22 cellular contexts compared by ENCODE assay signal in genomic region chr18:66316708-66317107, GRCh38.
"Had no signal": no experiment of that assay in that cellular context is flagged by ENCODE, and none has a peak within 500 bp of the region (broad histone marks: within the 10 kb centered on the region; RNA-seq: fewer than 3 reads in every experiment).

No MANE protein-coding gene starts in this region.

- H3K4me1 ChIP-seq: adrenal gland, colonic mucosa, esophagus muscularis mucosa, psoas muscle, sigmoid colon, vagina had no signal

- H3K4me3 Mint-ChIP-seq: activated B cell treated with CpG ODN at 0.5 μM for 24 hours; activated CD8-positive, alpha-beta T cell treated with anti-CD3 and anti-CD28 coated beads, Interleukin-2, amount 10 ng/mL, durations not matched to agents 7 days and 5 days; activated naive CD4-positive, alpha-beta T cell treated with anti-CD3 and anti-CD28 coated beads, Interleukin-2, amount 50 U/mL, for 24 hours; naive thymus-derived CD4-positive, alpha-beta T cell had no signal

- H3K4me3 ChIP-seq: adrenal gland, colonic mucosa, esophagus muscularis mucosa, lung, mucosa of descending colon, psoas muscle, sigmoid colon, thyroid gland, vagina had no signal

- H3K27me3 ChIP-seq: adrenal gland, colonic mucosa, esophagus muscularis mucosa, sigmoid colon, thyroid gland, vagina had no signal

- H3K27me3 Mint-ChIP-seq: activated B cell treated with CpG ODN at 0.5 μM for 24 hours; activated naive CD4-positive, alpha-beta T cell treated with anti-CD3 and anti-CD28 coated beads, Interleukin-2, amount 50 U/mL, for 24 hours; naive thymus-derived CD4-positive, alpha-beta T cell had no signal

- H3K9me3 ChIP-seq: adrenal gland, colonic mucosa, esophagus muscularis mucosa, mucosa of descending colon, psoas muscle, thyroid gland, vagina had no signal

- DNase-seq: activated B cell treated with CpG ODN at 0.5 μM for 24 hours; activated CD4-positive, alpha-beta T cell treated with anti-CD3 and anti-CD28 coated beads for 48 hours; activated CD8-positive, alpha-beta memory T cell treated with anti-CD3 and anti-CD28 coated beads, Interleukin-2, amount 50 U/mL, for 4 hours; activated CD8-positive, alpha-beta T cell treated with anti-CD3 and anti-CD28 coated beads, Interleukin-2, amount 10 ng/mL, durations not matched to agents 7 days and 5 days; activated effector memory CD4-positive, alpha-beta T cell treated with anti-CD3 and anti-CD28 coated beads, Interleukin-2, amount 50 U/mL, for 16 hours; activated T-cell treated with anti-CD3 and anti-CD28 coated beads, Interleukin-2, amount 50 U/mL, for 48 hours; adrenal gland; caudate nucleus; colonic mucosa; glutamatergic neuron; left colon; mucosa of descending colon; naive thymus-derived CD4-positive, alpha-beta T cell; psoas muscle; sigmoid colon; stimulated activated CD4-positive, alpha-beta T cell treated with anti-CD3 and anti-CD28 coated beads, Interleukin-1b, Interleukin-23, amount 100 ng/mL, for 48 hours; SW 1271; thyroid gland had no signal

- H3K4me1 Mint-ChIP-seq: activated B cell treated with CpG ODN at 0.5 μM for 24 hours; activated naive CD4-positive, alpha-beta T cell treated with anti-CD3 and anti-CD28 coated beads, Interleukin-2, amount 50 U/mL, for 24 hours; naive thymus-derived CD4-positive, alpha-beta T cell had no signal

- ATAC-seq: activated CD8-positive, alpha-beta T cell treated with anti-CD3 and anti-CD28 coated beads, Interleukin-2, amount 10 ng/mL, durations not matched to agents 7 days and 5 days; left colon; mucosa of descending colon; naive thymus-derived CD4-positive, alpha-beta T cell; psoas muscle had no signal

- H3K36me3 ChIP-seq: adrenal gland, colonic mucosa, esophagus muscularis mucosa, sigmoid colon, thyroid gland, vagina had no signal

- H3K27ac Mint-ChIP-seq: activated B cell treated with CpG ODN at 0.5 μM for 24 hours; activated CD8-positive, alpha-beta T cell treated with anti-CD3 and anti-CD28 coated beads, Interleukin-2, amount 10 ng/mL, durations not matched to agents 7 days and 5 days; activated naive CD4-positive, alpha-beta T cell treated with anti-CD3 and anti-CD28 coated beads, Interleukin-2, amount 50 U/mL, for 24 hours; naive thymus-derived CD4-positive, alpha-beta T cell had no signal

- H3K27ac ChIP-seq: adrenal gland, colonic mucosa, esophagus muscularis mucosa, psoas muscle, sigmoid colon, thyroid gland, vagina had no signal

- H3K36me3 Mint-ChIP-seq: activated naive CD4-positive, alpha-beta T cell treated with anti-CD3 and anti-CD28 coated beads, Interleukin-2, amount 50 U/mL, for 24 hours; naive thymus-derived CD4-positive, alpha-beta T cell had no signal
